Comparison of ENCODE assay signal across 21 cellular contexts in genomic region chr10:51047857-51048256, GRCh38. TPM values are rescaled to one million over a fixed set of nuclear protein-coding genes. Genes with fewer than 3 reads are reported as not detected.
A peak's percentile ranks its signal among the peaks of the same experiment; 100 is the strongest.
DNase-seq lines count a peak whose midpoint lies in the region; ATAC-seq, FAIRE-seq and TF ChIP-seq lines count a peak whose summit lies in the region.
"Had no signal": no experiment of that assay in that cellular context is flagged by ENCODE, and none has a peak within 500 bp of the region (broad histone marks: within the 10 kb centered on the region; RNA-seq: fewer than 3 reads in every experiment).

No MANE protein-coding gene starts in this region.

- H3K36me3 ChIP-seq in right atrium auricular region (no peaks in the 10 kb centered on the region), kidney (ENCODE audit: control insufficient read depth in 1 of 2, insufficient read depth in 2 of 2, low read length in 2 of 2) (no peaks in the 10 kb centered on the region), aorta (ENCODE audit: control insufficient read depth in 1 of 2, insufficient read depth in 2 of 2, low read length in 1 of 2) (no peaks in the 10 kb centered on the region)

- peaks cover 10% of the 10 kb centered on the region for H3K4me1 Mint-ChIP-seq in chondrocyte (ENCODE audit: low read depth)
- H3K4me1 Mint-ChIP-seq in activated T-helper 1 cell treated with anti-CD3 and anti-CD28 coated beads, Interleukin-12 subunit alpha, Interleukin-12 subunit beta, Interleukin-2, Interleukin-4 antibody, amounts not matched to agents 30 ng/mL and 10 ng/mL and 1 ng/mL, durations not matched to agents 14 hours and 24 hours and 36 hours (ENCODE audit: low read depth): no peaks in the 10 kb centered on the region
- H3K4me1 Mint-ChIP-seq: CD4-positive, CD25-positive, alpha-beta regulatory T cell had no signal

- H3K9ac ChIP-seq in kidney (ENCODE audit: low read length in 2 of 2): no peak overlapping the region

- H3K27ac Mint-ChIP-seq in chondrocyte (ENCODE audit: unreplicated experiment): no peak overlapping the region
- H3K27ac Mint-ChIP-seq in activated T-helper 1 cell treated with anti-CD3 and anti-CD28 coated beads, Interleukin-12 subunit alpha, Interleukin-12 subunit beta, Interleukin-2, Interleukin-4 antibody, amounts not matched to agents 30 ng/mL and 10 ng/mL and 1 ng/mL, durations not matched to agents 14 hours and 24 hours and 36 hours: no peak overlapping the region
- H3K27ac Mint-ChIP-seq: CD4-positive, CD25-positive, alpha-beta regulatory T cell; dendritic cell treated with granulocyte-macrophage colony-stimulating factor and Interleukin-4, amounts not matched to agents 40 ng/mL and 50 ng/mL, for 4 days had no signal

- DNase-seq in Right ventricle myocardium superior: no peak
- no peak for DNase-seq in right atrium auricular region (ENCODE audit: low spot score)
- DNase-seq in chondrocyte (ENCODE audit: low spot score): no peak
- no peak for DNase-seq in kidney
- DNase-seq in aorta: no peak
- DNase-seq in activated T-helper 1 cell treated with anti-CD3 and anti-CD28 coated beads, Interleukin-12 subunit alpha, Interleukin-12 subunit beta, Interleukin-2, Interleukin-4 antibody, amounts not matched to agents 30 ng/mL and 10 ng/mL and 1 ng/mL, durations not matched to agents 14 hours and 24 hours and 36 hours (ENCODE audit: low spot score): no peak
- DNase-seq in HK-2 (ENCODE audit: unreplicated experiment): no peak
- DNase-seq: 8988T; activated CD4-positive, alpha-beta T cell treated with anti-CD3 and anti-CD28 coated beads for 4 hours; activated gamma-delta T cell; CD4-positive, CD25-positive, alpha-beta regulatory T cell; hippocampal formation; kidney glomerular epithelial cell; mucosa of descending colon; occipital lobe; PC-9; testis had no signal

- no peaks in the 10 kb centered on the region for H3K36me3 Mint-ChIP-seq in chondrocyte (ENCODE audit: low read depth)
- no peaks in the 10 kb centered on the region for H3K36me3 Mint-ChIP-seq in activated T-helper 1 cell treated with anti-CD3 and anti-CD28 coated beads, Interleukin-12 subunit alpha, Interleukin-12 subunit beta, Interleukin-2, Interleukin-4 antibody, amounts not matched to agents 30 ng/mL and 10 ng/mL and 1 ng/mL, durations not matched to agents 14 hours and 24 hours and 36 hours (ENCODE audit: low read depth)
- H3K36me3 Mint-ChIP-seq: CD4-positive, CD25-positive, alpha-beta regulatory T cell had no signal

- H3K9me3 ChIP-seq in right atrium auricular region: no peaks in the 10 kb centered on the region
- H3K9me3 ChIP-seq in kidney (ENCODE audit: control insufficient read depth in 1 of 2, low read length in 2 of 2): no peaks in the 10 kb centered on the region
- no peaks in the 10 kb centered on the region for H3K9me3 ChIP-seq in aorta (ENCODE audit: control insufficient read depth, low read length)
- H3K9me3 ChIP-seq: mucosa of descending colon, testis had no signal

- WGBS in aorta, 2 donors: 34 to 42% methylated on average over 2 of the region's 2 CpGs

- H3K27me3 Mint-ChIP-seq in chondrocyte (ENCODE audit: low read depth): no peaks in the 10 kb centered on the region
- H3K27me3 Mint-ChIP-seq in activated T-helper 1 cell treated with anti-CD3 and anti-CD28 coated beads, Interleukin-12 subunit alpha, Interleukin-12 subunit beta, Interleukin-2, Interleukin-4 antibody, amounts not matched to agents 30 ng/mL and 10 ng/mL and 1 ng/mL, durations not matched to agents 14 hours and 24 hours and 36 hours (ENCODE audit: insufficient read depth): no peaks in the 10 kb centered on the region
- H3K27me3 Mint-ChIP-seq: CD4-positive, CD25-positive, alpha-beta regulatory T cell; dendritic cell treated with granulocyte-macrophage colony-stimulating factor and Interleukin-4, amounts not matched to agents 40 ng/mL and 50 ng/mL, for 4 days had no signal

- H3K4me3 ChIP-seq in right atrium auricular region (no peak overlapping the region), kidney (ENCODE audit: low read length in 2 of 2) (no peak overlapping the region), aorta (ENCODE audit: low read length in 2 of 2) (no peak overlapping the region)
- H3K4me3 ChIP-seq: mucosa of descending colon, PC-9, skin epidermis, testis had no signal

- intact Hi-C loops in Right ventricle myocardium superior (cut with DNase I) (no loop called here), kidney (cut with DNase I) (no loop called here), aorta (cut with DNase I) (loop anchor here in 1 of 2 donors (5.0 kb wide), 1 partner anchor 36 kb away; no protein-coding TSS in a partner anchor)
- intact Hi-C loops in activated T-helper 1 cell treated with anti-CD3 and anti-CD28 coated beads, Interleukin-12 subunit alpha, Interleukin-12 subunit beta, Interleukin-2, Interleukin-4 antibody, amounts not matched to agents 30 ng/mL and 10 ng/mL and 1 ng/mL, durations not matched to agents 14 hours and 24 hours and 36 hours (cut with micrococcal nuclease): no loop called here

- ATAC-seq in Right ventricle myocardium superior (ENCODE audit: poor library complexity): peak; percentile 86
- peak; percentile 78 for ATAC-seq in aorta (ENCODE audit: low FRiP score)
- ATAC-seq in HG03378 (IDR thresholded peaks at IDR 0.05; ENCODE audit: unreplicated experiment): no peak
- ATAC-seq: mucosa of descending colon had no signal

- H3K4me1 ChIP-seq in right atrium auricular region: peaks cover 0 to 8% of the 10 kb centered on the region in 2 donors
- H3K4me1 ChIP-seq in kidney (ENCODE audit: control insufficient read depth in 1 of 2, insufficient read depth in 1 of 2, low read depth in 1 of 2, low read length in 2 of 2): no peaks in the 10 kb centered on the region
- H3K4me1 ChIP-seq in aorta (ENCODE audit: control insufficient read depth in 1 of 2, insufficient read depth in 2 of 2, low read length in 2 of 2): peaks cover 2 to 8% of the 10 kb centered on the region in 2 donors
- H3K4me1 ChIP-seq: testis had no signal

- no peak overlapping the region for H3K4me3 Mint-ChIP-seq in chondrocyte (ENCODE audit: unreplicated experiment)
- H3K4me3 Mint-ChIP-seq in activated T-helper 1 cell treated with anti-CD3 and anti-CD28 coated beads, Interleukin-12 subunit alpha, Interleukin-12 subunit beta, Interleukin-2, Interleukin-4 antibody, amounts not matched to agents 30 ng/mL and 10 ng/mL and 1 ng/mL, durations not matched to agents 14 hours and 24 hours and 36 hours: no peak overlapping the region
- H3K4me3 Mint-ChIP-seq: CD4-positive, CD25-positive, alpha-beta regulatory T cell; dendritic cell treated with granulocyte-macrophage colony-stimulating factor and Interleukin-4, amounts not matched to agents 40 ng/mL and 50 ng/mL, for 4 days had no signal

- TF ChIP-seq CTCF in right atrium auricular region (IDR thresholded peaks at IDR 0.05) (peak in 1 of 2 donors; percentile 61), chondrocyte (IDR thresholded peaks at IDR 0.05) (peak; percentile 68), kidney (IDR thresholded peaks at IDR 0.05; ENCODE audit: borderline replicate concordance, extremely low read depth, insufficient read depth) (peak; percentile 18)

- H3K27me3 ChIP-seq in right atrium auricular region: no peaks in the 10 kb centered on the region
- no peaks in the 10 kb centered on the region for H3K27me3 ChIP-seq in aorta (ENCODE audit: control insufficient read depth in 1 of 2, insufficient read depth in 2 of 2, low read length in 1 of 2)
- H3K27me3 ChIP-seq: testis had no signal

- no peak for FAIRE-seq in kidney (lab: Jason Lieb, UNC)

- H3K9me3 Mint-ChIP-seq in chondrocyte (ENCODE audit: low read depth): no peaks in the 10 kb centered on the region
- H3K9me3 Mint-ChIP-seq in activated T-helper 1 cell treated with anti-CD3 and anti-CD28 coated beads, Interleukin-12 subunit alpha, Interleukin-12 subunit beta, Interleukin-2, Interleukin-4 antibody, amounts not matched to agents 30 ng/mL and 10 ng/mL and 1 ng/mL, durations not matched to agents 14 hours and 24 hours and 36 hours: no peaks in the 10 kb centered on the region
- H3K9me3 Mint-ChIP-seq: dendritic cell treated with granulocyte-macrophage colony-stimulating factor and Interleukin-4, amounts not matched to agents 40 ng/mL and 50 ng/mL, for 4 days had no signal

- H3K27ac ChIP-seq in right atrium auricular region: no peak overlapping the region
- no peak overlapping the region for H3K27ac ChIP-seq in kidney (ENCODE audit: low read depth in 2 of 2, low read length in 2 of 2)
- H3K27ac ChIP-seq in aorta (ENCODE audit: low read depth in 1 of 2, low read length in 2 of 2): no peak overlapping the region
- H3K27ac ChIP-seq: epithelial cell of prostate, PC-9, skin epidermis, testis had no signal

RNA-seq across cellular contexts. Expression of gene PRKG1, which starts 26.4 kb away (rescaled TPM):
- total RNA-seq in Right ventricle myocardium superior (28.2 TPM), right atrium auricular region (10 to 100 TPM; 17.8 to 31.1 TPM), chondrocyte (22.8 to 27.1 TPM (median 23.4 TPM) in 3 replicates), kidney (14.8 TPM), aorta (100 to 1,000 TPM; 153 to 199 TPM)
- polyA plus RNA-seq in kidney (ENCODE audit: insufficient read depth, low read depth, low replicate concordance) (3.6 TPM), aorta (10 to 100 TPM; 26.2 to 35.7 TPM)
- not detected in 2 replicates for total RNA-seq in activated T-helper 1 cell treated with anti-CD3 and anti-CD28 coated beads, Interleukin-12 subunit alpha, Interleukin-12 subunit beta, Interleukin-2, Interleukin-4 antibody, amounts not matched to agents 30 ng/mL and 10 ng/mL and 1 ng/mL, durations not matched to agents 14 hours and 24 hours and 36 hours
- polyA plus RNA-seq: CD4-positive, CD25-positive, alpha-beta regulatory T cell had no signal

Comparison
In these comparisons a context has a peak if more than half of its experiments do, and no peak if none do; other contexts are left out.
1. RNA of gene PRKG1, which starts 26.4 kb away (total RNA-seq): 153 to 199 TPM in aorta, 17.8 to 31.1 TPM in right atrium auricular region, 28.2 TPM in Right ventricle myocardium superior (single experiment), 22.8 to 27.1 TPM in chondrocyte and 14.8 TPM in kidney (single experiment); not detected in activated T-helper 1 cell treated with anti-CD3 and anti-CD28 coated beads, Interleukin-12 subunit alpha, Interleukin-12 subunit beta, Interleukin-2, Interleukin-4 antibody, amounts not matched to agents 30 ng/mL and 10 ng/mL and 1 ng/mL, durations not matched to agents 14 hours and 24 hours and 36 hours; every median in the first group is over 10 times any median in the second.